18 cellular contexts compared by ENCODE assay signal in the genomic region with DNA sequence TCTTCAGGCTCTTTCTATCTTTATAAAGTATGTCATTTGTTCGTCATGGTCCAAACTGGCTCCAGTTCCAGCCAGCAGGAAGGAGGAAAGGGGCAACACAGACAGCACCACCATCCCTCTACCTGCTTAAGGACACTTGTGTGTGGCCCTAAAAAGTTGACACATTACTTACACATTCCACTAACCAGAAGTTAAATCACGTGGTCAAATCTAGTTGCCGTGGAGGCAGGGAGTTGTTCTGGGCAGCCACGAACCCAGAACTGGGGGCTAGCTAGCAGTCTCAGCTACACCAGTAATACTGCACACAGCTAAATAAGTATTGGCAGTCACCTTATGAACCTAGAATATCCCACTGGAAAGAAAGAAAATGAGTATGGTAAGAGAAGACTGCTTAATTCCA.
"Had no signal": no experiment of that assay in that cellular context is flagged by ENCODE, and none has a peak within 500 bp of the region (broad histone marks: within the 10 kb centered on the region; RNA-seq: fewer than 3 reads in every experiment).

No MANE protein-coding gene starts in this region.

- DNase-seq: IMR-90, Kasumi-1, MM.1S, NCI-H1092 treated with DMSO at 0.1 percent for 48 hours, NCI-H1436, NCI-H187, NCI-H2029, NCI-H2081 treated with DMSO at 0.1 percent for 48 hours, NCI-H2171, NCI-H226, NCI-H446, NCI-H510A, NCI-H524 treated with DMSO at 0.1 percent for 48 hours, NCI-H69, NCI-H774, Right ventricle myocardium superior, RPMI8226, SK-N-SH had no signal
